In the genomic region with DNA sequence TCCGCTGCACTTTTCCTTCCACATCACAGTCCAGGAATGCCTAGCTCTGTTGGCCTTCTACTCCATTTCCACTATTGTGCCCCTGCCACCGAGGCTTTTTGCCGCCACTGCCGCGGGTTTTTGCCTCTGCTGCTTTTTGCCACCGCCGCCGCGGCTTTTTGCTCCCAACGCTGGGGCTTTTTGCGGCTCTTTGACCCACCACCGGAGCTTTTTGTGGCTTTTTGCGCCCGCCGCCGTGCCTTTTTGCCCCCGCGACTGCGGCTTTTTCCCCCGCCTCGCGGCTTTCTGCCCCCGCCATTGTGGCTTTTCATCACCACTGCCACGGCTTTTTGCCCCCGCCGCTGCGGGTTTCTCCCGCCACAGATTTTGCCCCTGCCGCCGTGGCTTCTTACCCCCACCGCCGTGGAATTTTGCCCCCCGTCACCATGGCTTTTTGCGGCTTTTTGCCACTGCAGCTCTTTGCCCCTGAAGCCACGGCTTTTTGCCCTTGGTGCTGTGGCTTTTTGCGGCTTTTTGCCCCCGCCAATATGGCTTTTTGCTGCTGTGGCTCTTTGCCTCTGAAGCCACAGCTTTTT, we compare ENCODE assay signal across 27 cellular contexts.
DNase-seq lines count a peak whose midpoint lies in the region; ATAC-seq, FAIRE-seq and TF ChIP-seq lines count a peak whose summit lies in the region.
"Had no signal": no experiment of that assay in that cellular context is flagged by ENCODE, and none has a peak within 500 bp of the region (broad histone marks: within the 10 kb centered on the region; RNA-seq: fewer than 3 reads in every experiment).

No MANE protein-coding gene starts in this region.

- H3K27ac ChIP-seq in left ventricle myocardium inferior (replicated peaks) (no peak overlapping the region), HepG2 (ENCODE audit: extremely low read length, insufficient read depth, low read length) (no peak overlapping the region), sigmoid colon (no peak overlapping the region), SJCRH30 (no peak overlapping the region)
- H3K27ac ChIP-seq: A549, ascending aorta, cardiac muscle cell, coronary artery, neutrophil, uterus had no signal

- TF ChIP-seq RAD21 in HepG2 (CRISPR knock-in tag; IDR thresholded peaks at IDR 0.05): no peak

- no peaks in the 10 kb centered on the region for H3K79me2 ChIP-seq in HepG2 (ENCODE audit: insufficient read depth, low read length)

- POLR2A ChIA-PET in HepG2 (lab: Yijun Ruan, JAX): no interaction called here

- no peak overlapping the region for H2AFZ ChIP-seq in HepG2 (ENCODE audit: low read length)

- CTCF ChIA-PET in HepG2 (lab: Yijun Ruan, JAX; ENCODE audit: low intra/inter-chr PET ratio, low total read pairs): no interaction called here

- in situ Hi-C loops in HepG2 (cut with HindIII; ENCODE audit: extremely low pct_ligation_motif_present, low pct_unique_long_range_greater_than_20kb): no loop called here

- H3K27me3 ChIP-seq in left ventricle myocardium inferior (ENCODE audit: low read depth) (peaks cover 50% of the 10 kb centered on the region), HepG2 (ENCODE audit: control insufficient read depth in 1 of 2, insufficient read depth in 2 of 2, low read length in 2 of 2) (no peaks in the 10 kb centered on the region), sigmoid colon (no peaks in the 10 kb centered on the region), SJCRH30 (no peaks in the 10 kb centered on the region)
- H3K27me3 ChIP-seq: ascending aorta, BE2C, cardiac muscle cell, neutrophil, uterus had no signal

- H3K4me2 ChIP-seq in HepG2 (ENCODE audit: low read depth, low read length): no peak overlapping the region
- H3K4me2 ChIP-seq: A549 had no signal

- no peaks in the 10 kb centered on the region for H4K20me1 ChIP-seq in HepG2 (ENCODE audit: insufficient read depth, low read length)

- DNase-seq in cardiac septum (ENCODE audit: low spot score) (peak; percentile 70), left ventricle myocardium inferior (no peak), HepG2 (ENCODE audit: low spot score) (no peak), sigmoid colon (peak; percentile 25), SJCRH30 (no peak), NOMO-1 treated with dmso at 0.1 percent for 144 hours (lab: John Stamatoyannopoulos, UW; ENCODE audit: unreplicated experiment) (no peak), NK-92 (lab: John Stamatoyannopoulos, UW; ENCODE audit: unreplicated experiment) (no peak)
- DNase-seq: activated CD4-positive, alpha-beta memory T cell treated with anti-CD3 and anti-CD28 coated beads, Interleukin-2, amount 10 ng/mL, durations not matched to agents 7 days and 5 days; activated CD4-positive, CD25-positive, alpha-beta regulatory T cell treated with anti-CD3 and anti-CD28 coated beads, Interleukin-2, amount 50 U/mL, for 72 hours; activated CD8-positive, alpha-beta memory T cell treated with anti-CD3 and anti-CD28 coated beads, Interleukin-2, amount 50 U/mL, for 48 hours; BE2C; effector memory CD4-positive, alpha-beta T cell; naive B cell; NCI-H1105 treated with DMSO at 0.1 percent for 48 hours; NCI-H1930; NCI-H526; stimulated activated CD4-positive, alpha-beta T cell treated with anti-CD3 and anti-CD28 coated beads, Interleukin-2, amount 100 ng/mL, for 48 hours; substantia nigra had no signal

- H3K36me3 ChIP-seq in left ventricle myocardium inferior (no peaks in the 10 kb centered on the region), HepG2 (replicated peaks in 1 of 2; ENCODE audit: control insufficient read depth in 1 of 2, insufficient read depth in 2 of 2, low read length in 2 of 2) (no peaks in the 10 kb centered on the region), sigmoid colon (no peaks in the 10 kb centered on the region), SJCRH30 (no peaks in the 10 kb centered on the region)
- H3K36me3 ChIP-seq: ascending aorta, BE2C, cardiac muscle cell, neutrophil, uterus had no signal

- ATAC-seq in HepG2 (no peak), GM19324 (IDR thresholded peaks at IDR 0.05; ENCODE audit: low FRiP score, unreplicated experiment) (no peak)
- ATAC-seq: A549, K562 had no signal

- TF ChIP-seq EP300 in HepG2 (IDR thresholded peaks at IDR 0.05; ENCODE audit: low read depth in 2 of 2, low read length in 2 of 2) (no peak), HepG2 (CRISPR knock-in tag; IDR thresholded peaks at IDR 0.05; ENCODE audit: borderline replicate concordance) (no peak), sigmoid colon (IDR thresholded peaks at IDR 0.05) (no peak)

- intact Hi-C loops in cardiac septum (cut with DNase I) (no loop called here), left ventricle myocardium inferior (cut with micrococcal nuclease) (no loop called here), HepG2 (cut with micrococcal nuclease; ENCODE audit: unreplicated experiment) (no loop called here), sigmoid colon (cut with DNase I) (no loop called here)

- H3K4me1 ChIP-seq in left ventricle myocardium inferior: no peaks in the 10 kb centered on the region
- no peaks in the 10 kb centered on the region for H3K4me1 ChIP-seq in HepG2 (ENCODE audit: insufficient read depth, low read length)
- H3K4me1 ChIP-seq in sigmoid colon: no peaks in the 10 kb centered on the region
- H3K4me1 ChIP-seq in SJCRH30: no peaks in the 10 kb centered on the region
- H3K4me1 ChIP-seq: A549, ascending aorta, BE2C, uterus had no signal

- TF ChIP-seq POLR2A in HepG2 (IDR thresholded peaks at IDR 0.05; ENCODE audit: insufficient read depth in 1 of 2, low read depth in 2 of 2, low read length in 2 of 2): no peak
- no peak for TF ChIP-seq POLR2A in sigmoid colon (IDR thresholded peaks at IDR 0.05)

- no TSS peak for BruUV-seq in HepG2 (replicated peaks; lab: Mats Ljungman, UMichigan)

- TF ChIP-seq CTCF in left ventricle myocardium inferior (IDR thresholded peaks at IDR 0.05; ENCODE audit: borderline replicate concordance): no peak
- TF ChIP-seq CTCF in HepG2 (CRISPR knock-in tag; IDR thresholded peaks at IDR 0.05): no peak
- TF ChIP-seq CTCF in sigmoid colon (IDR thresholded peaks at IDR 0.05): no peak

- H3K9ac ChIP-seq in HepG2 (ENCODE audit: insufficient read depth, low read depth, low read length): no peak overlapping the region

- no peaks in the 10 kb centered on the region for H3K9me3 ChIP-seq in left ventricle myocardium inferior (replicated peaks)
- H3K9me3 ChIP-seq in HepG2 (ENCODE audit: low read length): no peaks in the 10 kb centered on the region
- H3K9me3 ChIP-seq in sigmoid colon: peaks cover 0 to 5% (median 1%) of the 10 kb centered on the region in 4 donors
- H3K9me3 ChIP-seq in SJCRH30 (replicated peaks): no peaks in the 10 kb centered on the region
- H3K9me3 ChIP-seq: A549, BE2C, neutrophil, uterus had no signal

- no peak for FAIRE-seq in HepG2 (lab: Jason Lieb, UNC)
- FAIRE-seq: A549, K562, RCC 7860 had no signal

- H3K4me3 ChIP-seq in left ventricle myocardium inferior (no peak overlapping the region), HepG2 (replicated peaks in 1 of 3; ENCODE audit: insufficient read depth in 1 of 3, low read depth in 2 of 3, low read length in 3 of 3) (no peak overlapping the region), sigmoid colon (no peak overlapping the region), SJCRH30 (no peak overlapping the region)
- H3K4me3 ChIP-seq: A549, ascending aorta, cardiac muscle cell, coronary artery, K562, uterus had no signal

- WGBS in HepG2 (ENCODE audit: low lambda C conversion rate): 80% methylated on average over 37 of the region's 37 CpGs
- WGBS in sigmoid colon, 2 donors: 88 to 95% methylated on average over 37 of the region's 37 CpGs

TF ChIP-seq in HepG2, 621 proteins besides CTCF, POLR2A, EP300 and RAD21:
- TF ChIP-seq HNRNPL (IDR thresholded peaks at IDR 0.05; ENCODE audit: low read depth, low read length) (0 out of 2 replicates have a peak, but pooled peaks have one; percentile 32), HDAC2 (CRISPR knock-in tag; IDR thresholded peaks at IDR 0.05) (no peak), ZFYVE20 (CRISPR knock-in tag; IDR thresholded peaks at IDR 0.05; ENCODE audit: borderline replicate concordance, low read depth) (no peak), NFYB (CRISPR knock-in tag; IDR thresholded peaks at IDR 0.05) (no peak)

Comparison
In these comparisons a context has a peak if more than half of its experiments do, and no peak if none do; other contexts are left out.
1. DNase-seq: peak in cardiac septum (single experiment) and sigmoid colon (single experiment); none in left ventricle myocardium inferior (single experiment), HepG2 (single experiment), SJCRH30 (0 of 2), NOMO-1 treated with dmso at 0.1 percent for 144 hours (single experiment) and NK-92 (single experiment).